In the genomic region with DNA sequence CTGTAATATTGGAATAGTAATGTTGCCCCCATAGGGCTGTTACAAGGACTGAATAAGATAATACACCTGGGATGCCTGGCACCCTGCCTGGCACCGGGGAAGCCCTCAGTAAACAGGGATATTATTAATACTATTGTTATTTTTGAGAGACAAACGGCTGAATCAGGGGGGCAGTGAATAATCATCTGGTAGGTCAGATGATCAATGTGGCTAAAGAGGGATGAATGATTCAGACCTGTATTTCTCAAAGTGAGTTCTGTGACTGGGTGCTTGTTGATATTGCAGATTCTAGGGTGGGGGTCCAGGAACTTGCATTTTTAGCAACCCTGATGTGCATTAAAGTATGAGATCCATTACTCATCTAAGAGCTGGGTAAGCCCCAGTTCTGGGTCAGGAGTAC, we compare ENCODE assay signal across 27 cellular contexts. TPM values are rescaled to one million over a fixed set of nuclear protein-coding genes. Genes with fewer than 3 reads are reported as not detected.
DNase-seq lines count a peak whose midpoint lies in the region; TF ChIP-seq lines count a peak whose summit lies in the region.
"Had no signal": no experiment of that assay in that cellular context is flagged by ENCODE, and none has a peak within 500 bp of the region (broad histone marks: within the 10 kb centered on the region; RNA-seq: fewer than 3 reads in every experiment).

No MANE protein-coding gene starts in this region.

- no peaks in the 10 kb centered on the region for H3K27me3 Mint-ChIP-seq in osteocyte (ENCODE audit: unreplicated experiment)

- no peaks in the 10 kb centered on the region for H3K27me3 ChIP-seq in SJSA1 (replicated peaks)
- H3K27me3 ChIP-seq: gastroesophageal sphincter, thyroid gland, vagina had no signal

- H3K27ac Mint-ChIP-seq in osteocyte (ENCODE audit: unreplicated experiment): peak overlapping the region; percentile 56
- H3K27ac Mint-ChIP-seq: activated naive CD8-positive, alpha-beta T cell treated with anti-CD3 and anti-CD28 coated beads for 36 hours; GM23338; mesothelial cell of epicardium; naive thymus-derived CD4-positive, alpha-beta T cell; stimulated activated naive CD8-positive, alpha-beta T cell treated with anti-CD3 and anti-CD28 coated beads, Interleukin-15, amount 100 ng/mL, for 72 hours; T-helper 1 cell treated with Interleukin-12 subunit alpha and Interleukin-12 subunit beta and Interleukin-4 antibody, amounts not matched to agents 30 μg/mL and 1 μg/mL, for 36 hours had no signal

- no peak overlapping the region for H3K4me3 Mint-ChIP-seq in osteocyte (ENCODE audit: unreplicated experiment)
- H3K4me3 Mint-ChIP-seq: activated naive CD8-positive, alpha-beta T cell treated with anti-CD3 and anti-CD28 coated beads for 36 hours; GM23338; mesothelial cell of epicardium; naive thymus-derived CD4-positive, alpha-beta T cell; stimulated activated naive CD8-positive, alpha-beta T cell treated with anti-CD3 and anti-CD28 coated beads, Interleukin-15, amount 100 ng/mL, for 72 hours; T-helper 1 cell treated with Interleukin-12 subunit alpha and Interleukin-12 subunit beta and Interleukin-4 antibody, amounts not matched to agents 30 μg/mL and 1 μg/mL, for 36 hours had no signal

- peaks cover 82% of the 10 kb centered on the region for H3K4me1 ChIP-seq in SJSA1 (replicated peaks)
- H3K4me1 ChIP-seq: gastroesophageal sphincter, thyroid gland, vagina had no signal

- H3K36me3 ChIP-seq in SJSA1: peaks cover 41% of the 10 kb centered on the region
- H3K36me3 ChIP-seq: gastroesophageal sphincter, thyroid gland, vagina had no signal

- H3K9me3 Mint-ChIP-seq in osteocyte (ENCODE audit: unreplicated experiment): no peaks in the 10 kb centered on the region
- H3K9me3 Mint-ChIP-seq: activated naive CD8-positive, alpha-beta T cell treated with anti-CD3 and anti-CD28 coated beads for 36 hours; GM23338; mesothelial cell of epicardium; naive thymus-derived CD4-positive, alpha-beta T cell; stimulated activated naive CD8-positive, alpha-beta T cell treated with anti-CD3 and anti-CD28 coated beads, Interleukin-15, amount 100 ng/mL, for 72 hours; T-helper 1 cell treated with Interleukin-12 subunit alpha and Interleukin-12 subunit beta and Interleukin-4 antibody, amounts not matched to agents 30 μg/mL and 1 μg/mL, for 36 hours had no signal

- no peak for TF ChIP-seq CTCF in osteocyte (IDR thresholded peaks at IDR 0.05)

- DNase-seq in HT1080 (ENCODE audit: low read depth): peak; percentile 80
- no peak for DNase-seq in SJSA1 (ENCODE audit: low read depth in 1 of 2, low spot score in 2 of 2)
- no peak for DNase-seq in epithelial cell of prostate (ENCODE audit: low read depth, low spot score)
- DNase-seq in osteocyte (ENCODE audit: extremely low spot score, unreplicated experiment): no peak
- DNase-seq in SHP77 treated with DMSO at 0.1 percent for 48 hours (lab: John Stamatoyannopoulos, UW): no peak
- DNase-seq in activated effector memory CD4-positive, alpha-beta T cell treated with anti-CD3 and anti-CD28 coated beads, Interleukin-2, amount 50 U/mL, for 16 hours: no peak
- no peak for DNase-seq in superior temporal gyrus (ENCODE audit: extremely low spot score)
- no peak for DNase-seq in T-helper 9 cell
- DNase-seq: activated effector memory CD4-positive, alpha-beta T cell treated with Interleukin-2 at 50 U/mL for 16 hours; activated naive CD8-positive, alpha-beta T cell treated with anti-CD3 and anti-CD28 coated beads for 36 hours; cerebellar nuclear complex; erythroblast; Karpas-422; left ventricle myocardium superior; naive thymus-derived CD4-positive, alpha-beta T cell; NCI-H1048; NCI-H187; NCI-H69; stimulated activated naive CD8-positive, alpha-beta T cell treated with anti-CD3 and anti-CD28 coated beads, Interleukin-15, amount 100 ng/mL, for 72 hours; thyroid gland had no signal

- H3K27ac ChIP-seq in SJSA1 (peak overlapping the region; percentile 98), epithelial cell of prostate (peak overlapping the region; percentile 75)
- H3K27ac ChIP-seq: C4-2B, gastroesophageal sphincter, HL-60, thyroid gland, vagina had no signal

- peaks cover 76% of the 10 kb centered on the region for H3K4me1 Mint-ChIP-seq in osteocyte (ENCODE audit: unreplicated experiment)

- no peak overlapping the region for H3K4me3 ChIP-seq in SJSA1
- H3K4me3 ChIP-seq: gastroesophageal sphincter, GM23338, thyroid gland, vagina had no signal

- H3K9me3 ChIP-seq in SJSA1 (replicated peaks): no peaks in the 10 kb centered on the region
- H3K9me3 ChIP-seq: gastroesophageal sphincter, thyroid gland, vagina had no signal

- H3K36me3 Mint-ChIP-seq in osteocyte (ENCODE audit: unreplicated experiment): peaks cover 20% of the 10 kb centered on the region
- H3K36me3 Mint-ChIP-seq: activated naive CD8-positive, alpha-beta T cell treated with anti-CD3 and anti-CD28 coated beads for 36 hours; naive thymus-derived CD4-positive, alpha-beta T cell had no signal

RNA-seq across cellular contexts. Expression of a gene that starts 46.2 kb away (rescaled TPM):
- 18.4 and 20.3 TPM in 2 replicates for total RNA-seq in HT1080 (2014; rRNA removed; shearing (Covaris generic))
- 32.0 and 39.0 TPM in 2 replicates for polyA plus RNA-seq in HT1080 (2015; cell fraction: cytosol; rRNA removed)
- polyA plus RNA-seq in HT1080 (2015; cell fraction: nucleus; rRNA removed): 27.5 and 28.3 TPM in 2 replicates
- 26.8 and 31.9 TPM in 2 replicates for total RNA-seq in SJSA1 (2014; rRNA removed; shearing (Covaris generic))
- 27.9 and 29.0 TPM in 2 replicates for total RNA-seq in osteocyte
